15 cellular contexts compared by ENCODE assay signal in the genomic region with DNA sequence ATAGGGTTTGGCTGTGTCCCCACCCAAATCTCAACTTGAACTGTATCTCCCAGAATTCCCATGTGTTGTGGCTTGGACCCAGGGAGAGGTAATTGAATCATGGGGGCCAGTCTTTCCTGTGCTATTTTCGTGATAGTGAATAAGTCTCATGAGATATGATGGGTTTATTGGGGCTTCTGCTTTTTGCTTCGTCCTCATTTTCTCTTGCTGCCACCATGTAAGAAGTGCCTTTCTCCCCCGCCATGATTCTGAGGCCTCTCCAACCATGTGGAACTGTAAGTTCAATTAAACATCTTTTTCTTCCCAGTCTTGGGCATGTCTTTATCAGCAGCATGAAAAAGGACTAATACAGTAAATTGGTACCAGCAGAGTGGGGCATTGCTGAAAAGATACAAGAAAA. TPM values are rescaled to one million over a fixed set of nuclear protein-coding genes. Genes with fewer than 3 reads are reported as not detected.
"Had no signal": no experiment of that assay in that cellular context is flagged by ENCODE, and none has a peak within 500 bp of the region (broad histone marks: within the 10 kb centered on the region; RNA-seq: fewer than 3 reads in every experiment).

No MANE protein-coding gene starts in this region.

RNA-seq across cellular contexts. Expression of a gene that starts 34.0 kb away (rescaled TPM):
- total RNA-seq: hepatocyte, kidney epithelial cell, left ventricle myocardium superior, lung microvascular endothelial cell, mucosa of gallbladder, natural killer cell, osteoblast, prostate gland, sciatic nerve, temporal lobe, tibial nerve, ureter, uterus had no signal
- polyA plus RNA-seq: heart right ventricle, hepatocyte, pancreas had no signal
